Comparison of ENCODE assay signal across 8 cellular contexts in the genomic region with DNA sequence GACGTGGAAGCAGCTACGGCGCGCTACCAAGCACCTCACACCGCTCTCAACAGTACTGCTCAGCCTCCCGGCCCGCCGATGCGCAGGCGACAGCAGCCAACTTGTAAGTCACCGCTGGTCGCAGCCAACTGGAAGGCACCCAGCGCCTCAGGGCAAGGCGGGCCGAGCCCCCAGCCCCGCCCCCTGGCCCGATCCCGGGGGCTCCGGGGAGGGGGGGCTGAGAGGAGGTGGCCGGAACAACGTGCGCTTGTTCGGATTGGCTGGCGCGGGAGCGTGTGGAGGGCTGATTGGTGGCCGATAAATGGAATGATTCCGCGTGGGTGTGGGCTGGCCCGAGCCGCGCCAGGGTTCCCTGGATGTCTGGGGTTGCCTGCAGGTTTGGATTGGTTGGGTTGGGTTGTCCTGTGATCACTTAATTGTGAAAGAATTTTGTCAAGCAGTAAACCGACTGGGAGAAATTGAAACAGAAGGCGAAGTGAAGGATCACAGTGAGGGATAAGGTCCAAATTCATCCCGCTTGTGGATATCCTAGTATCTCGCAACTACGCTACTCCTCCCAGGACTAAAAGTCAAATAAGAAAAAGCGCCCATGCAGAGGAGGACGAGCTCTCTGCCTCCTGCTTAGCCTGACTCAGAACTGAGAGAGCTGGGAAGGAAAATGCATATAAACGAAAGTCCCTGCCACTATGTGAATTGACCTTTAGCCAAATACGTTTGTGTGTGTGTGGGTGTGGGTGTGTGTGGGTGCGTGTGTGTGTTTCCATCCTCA. TPM values are rescaled to one million over a fixed set of nuclear protein-coding genes. Genes with fewer than 3 reads are reported as not detected.
DNase-seq lines count a peak whose midpoint lies in the region; ATAC-seq, FAIRE-seq and TF ChIP-seq lines count a peak whose summit lies in the region.

A gene with protein sequence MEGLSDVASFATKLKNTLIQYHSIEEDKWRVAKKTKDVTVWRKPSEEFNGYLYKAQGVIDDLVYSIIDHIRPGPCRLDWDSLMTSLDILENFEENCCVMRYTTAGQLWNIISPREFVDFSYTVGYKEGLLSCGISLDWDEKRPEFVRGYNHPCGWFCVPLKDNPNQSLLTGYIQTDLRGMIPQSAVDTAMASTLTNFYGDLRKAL (minus strand): TSS at position 130 of the 769 bp plus-strand sequence. CDS start 5,102 bp downstream, outside the sequence.

- H3K9ac ChIP-seq in kidney (ENCODE audit: low read length in 2 of 2) = peak within 1 kb of the TSS; percentile 83 to 90

- H3K9me3 ChIP-seq in kidney (ENCODE audit: control insufficient read depth in 1 of 2, low read length in 2 of 2) = no peaks in the 10 kb centered on the region

- H3K4me1 ChIP-seq in kidney (ENCODE audit: control insufficient read depth in 1 of 2, insufficient read depth in 1 of 2, low read depth in 1 of 2, low read length in 2 of 2) = no peaks in the 10 kb centered on the region

- intact Hi-C loops in kidney (cut with DNase I) = no loop called here

- TF ChIP-seq CTCF in AG10803 (conservative IDR thresholded peaks at IDR 0.05; ENCODE audit: low read length) (no peak), choroid plexus epithelial cell (conservative IDR thresholded peaks at IDR 0.05; ENCODE audit: low read depth, low read length) (no peak), kidney (IDR thresholded peaks at IDR 0.05; ENCODE audit: borderline replicate concordance, extremely low read depth, insufficient read depth) (no peak)

- ATAC-seq in HG03432 (IDR thresholded peaks at IDR 0.05; ENCODE audit: unreplicated experiment) = peak; percentile 94

- TF ChIP-seq POLR2A in GM19099 (IDR thresholded peaks at IDR 0.05; ENCODE audit: extremely low read depth, insufficient read length, low read depth) = peak; percentile 99

- peak; percentile 89 for FAIRE-seq in kidney (lab: Jason Lieb, UNC)

- H3K36me3 ChIP-seq in kidney (ENCODE audit: control insufficient read depth in 1 of 2, insufficient read depth in 2 of 2, low read length in 2 of 2) = no peaks in the 10 kb centered on the region

- DNase-seq in AG10803 (ENCODE audit: low read depth) (peak; percentile 93), NCI-H510A (lab: John Stamatoyannopoulos, UW) (peak; percentile 83), choroid plexus epithelial cell (ENCODE audit: low read depth) (peak; percentile 98), kidney (peak; percentile 98)
- DNase-seq in activated CD4-positive, alpha-beta T cell treated with anti-CD3 and anti-CD28 coated beads for 24 hours (ENCODE audit: low read depth in 2 of 2) = peak; percentile 83 to 85
- peak; percentile 95 for DNase-seq in stimulated activated CD4-positive, alpha-beta T cell treated with anti-CD3 and anti-CD28 coated beads, Interleukin-15, amount 100 ng/mL, for 24 hours

- H3K4me3 ChIP-seq in AG10803 (ENCODE audit: low read length) = peak within 1 kb of the TSS; percentile 88
- H3K4me3 ChIP-seq in choroid plexus epithelial cell (ENCODE audit: low read depth, low read length) = peak within 1 kb of the TSS; percentile 92
- peak within 1 kb of the TSS; percentile 69 to 93 for H3K4me3 ChIP-seq in kidney (ENCODE audit: low read length in 2 of 2)

- peak within 1 kb of the TSS; percentile 71 to 85 for H3K27ac ChIP-seq in kidney (ENCODE audit: low read depth in 2 of 2, low read length in 2 of 2)

RNA-seq across cellular contexts. Expression of the gene that starts here (rescaled TPM):
- total RNA-seq in kidney = 12.6 TPM
- polyA plus RNA-seq in kidney (ENCODE audit: insufficient read depth, low read depth, low replicate concordance) = 10.4 TPM

Comparison
In these comparisons a context has a peak if more than half of its experiments do, and no peak if none do; other contexts are left out.
1. Peak in every context shown above with its lines: DNase-seq, ATAC-seq, H3K4me3 ChIP-seq and H3K27ac ChIP-seq.